ENCODE assay signal across 26 cellular contexts in the genomic region with DNA sequence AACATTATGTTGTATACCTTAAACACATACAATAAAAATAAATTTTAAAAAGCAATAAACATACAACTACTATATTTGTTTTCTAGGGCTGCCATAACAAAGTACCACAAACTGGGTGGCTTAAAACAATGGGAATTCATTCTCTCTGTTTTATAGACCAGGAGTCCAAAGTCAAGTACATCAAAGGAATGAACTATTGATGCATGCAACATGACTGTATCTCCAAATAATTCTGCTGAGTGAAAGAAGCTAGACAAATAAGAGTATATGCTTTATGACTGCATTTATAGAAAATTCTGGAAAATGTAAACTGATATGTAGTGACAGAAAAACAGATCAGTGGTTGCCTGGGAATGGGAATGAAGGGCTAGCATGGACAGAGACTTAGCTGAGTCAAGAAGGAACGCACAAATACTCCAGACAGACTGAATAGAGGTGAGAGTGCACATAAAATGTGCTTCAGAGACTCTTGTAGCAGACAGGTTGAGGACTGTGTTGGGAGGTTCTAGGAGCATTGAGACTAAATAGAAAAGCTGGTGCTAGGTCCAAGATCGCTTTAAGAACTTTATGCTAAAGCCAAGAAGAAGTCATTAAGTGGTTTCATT. TPM values are rescaled to one million over a fixed set of nuclear protein-coding genes. Genes with fewer than 3 reads are reported as not detected.
"Had no signal": no experiment of that assay in that cellular context is flagged by ENCODE, and none has a peak within 500 bp of the region (broad histone marks: within the 10 kb centered on the region; RNA-seq: fewer than 3 reads in every experiment).

No MANE protein-coding gene starts in this region.

- DNase-seq: activated CD4-positive, alpha-beta memory T cell treated with anti-CD3 and anti-CD28 coated beads, Interleukin-2, amount 10 ng/mL, durations not matched to agents 7 days and 5 days; activated CD4-positive, alpha-beta T cell treated with anti-CD3 and anti-CD28 coated beads, Interleukin-2, amount 50 U/mL, for 1 hour; activated CD4-positive, CD25-positive, alpha-beta regulatory T cell; activated gamma-delta T cell; activated naive CD4-positive, alpha-beta T cell treated with anti-CD3 and anti-CD28 coated beads, Interleukin-2, amount 10 ng/mL, durations not matched to agents 7 days and 5 days; activated naive CD8-positive, alpha-beta T cell treated with anti-CD3 and anti-CD28 coated beads for 36 hours; activated T-cell treated with anti-CD3 and anti-CD28 coated beads for 4 hours; activated T-cell treated with anti-CD3 and anti-CD28 coated beads, Interleukin-2, amount 50 U/mL, for 48 hours; Kasumi-1; KBM-7; NCI-H1048; NCI-H1417; NCI-H1694; NCI-H2029; NCI-H345; NCI-H510A; NCI-H526 treated with DMSO at 0.1 percent for 48 hours; NCI-H82; SIG-M5; T-cell; T-helper 2 cell; T1000 had no signal

- ATAC-seq: activated T-helper 17 cell treated with anti-CD3 and anti-CD28 coated beads, Interleukin-2, amount 50 U/mL, for 72 hours; T-cell had no signal

- H3K27me3 Mint-ChIP-seq: activated naive CD4-positive, alpha-beta T cell treated with anti-CD3 and anti-CD28 coated beads, Interleukin-2, amount 10 ng/mL, durations not matched to agents 7 days and 5 days had no signal

- H3K27ac ChIP-seq: VCaP had no signal

- H3K4me3 Mint-ChIP-seq: activated CD4-positive, alpha-beta memory T cell treated with anti-CD3 and anti-CD28 coated beads, Interleukin-2, amount 10 ng/mL, durations not matched to agents 7 days and 5 days; activated naive CD4-positive, alpha-beta T cell treated with anti-CD3 and anti-CD28 coated beads, Interleukin-2, amount 10 ng/mL, durations not matched to agents 7 days and 5 days; activated naive CD8-positive, alpha-beta T cell treated with anti-CD3 and anti-CD28 coated beads for 36 hours; activated T-helper 17 cell treated with anti-CD3 and anti-CD28 coated beads, Interleukin-2, amount 50 U/mL, for 72 hours; T-cell had no signal

- H3K4me1 Mint-ChIP-seq: activated CD4-positive, alpha-beta memory T cell treated with anti-CD3 and anti-CD28 coated beads, Interleukin-2, amount 10 ng/mL, durations not matched to agents 7 days and 5 days; activated naive CD4-positive, alpha-beta T cell treated with anti-CD3 and anti-CD28 coated beads, Interleukin-2, amount 10 ng/mL, durations not matched to agents 7 days and 5 days; activated T-helper 17 cell treated with anti-CD3 and anti-CD28 coated beads, Interleukin-2, amount 50 U/mL, for 72 hours had no signal

- H3K9me3 Mint-ChIP-seq: activated CD4-positive, alpha-beta memory T cell treated with anti-CD3 and anti-CD28 coated beads, Interleukin-2, amount 10 ng/mL, durations not matched to agents 7 days and 5 days; activated T-helper 17 cell treated with anti-CD3 and anti-CD28 coated beads, Interleukin-2, amount 50 U/mL, for 72 hours had no signal

- H3K36me3 Mint-ChIP-seq: activated naive CD4-positive, alpha-beta T cell treated with anti-CD3 and anti-CD28 coated beads, Interleukin-2, amount 10 ng/mL, durations not matched to agents 7 days and 5 days; activated naive CD8-positive, alpha-beta T cell treated with anti-CD3 and anti-CD28 coated beads for 36 hours; T-cell had no signal

- H3K27ac Mint-ChIP-seq: activated CD4-positive, alpha-beta memory T cell treated with anti-CD3 and anti-CD28 coated beads, Interleukin-2, amount 10 ng/mL, durations not matched to agents 7 days and 5 days; activated naive CD4-positive, alpha-beta T cell treated with anti-CD3 and anti-CD28 coated beads, Interleukin-2, amount 10 ng/mL, durations not matched to agents 7 days and 5 days; activated naive CD8-positive, alpha-beta T cell treated with anti-CD3 and anti-CD28 coated beads for 36 hours; activated T-helper 17 cell treated with anti-CD3 and anti-CD28 coated beads, Interleukin-2, amount 50 U/mL, for 72 hours; T-cell had no signal

RNA-seq across cellular contexts. Expression of a gene that starts 11.0 kb away (rescaled TPM):
- total RNA-seq: activated CD4-positive, alpha-beta memory T cell treated with anti-CD3 and anti-CD28 coated beads, Interleukin-2, amount 10 ng/mL, durations not matched to agents 7 days and 5 days; activated CD8-positive, alpha-beta memory T cell treated with anti-CD3 and anti-CD28 coated beads for 36 hours; activated naive CD8-positive, alpha-beta T cell treated with anti-CD3 and anti-CD28 coated beads for 36 hours; OCI-LY7 had no signal
